27 cellular contexts compared by ENCODE assay signal in genomic region chr13:82436099-82436585, GRCh38.
"Had no signal": no experiment of that assay in that cellular context is flagged by ENCODE, and none has a peak within 500 bp of the region (broad histone marks: within the 10 kb centered on the region; RNA-seq: fewer than 3 reads in every experiment).

No MANE protein-coding gene starts in this region.

- H3K36me3 ChIP-seq: adrenal gland, esophagus squamous epithelium, gastroesophageal sphincter, heart right ventricle, WERI-Rb-1 had no signal

- DNase-seq: activated B cell treated with CpG ODN at 0.5 μM for 24 hours; activated CD4-positive, alpha-beta T cell treated with anti-CD3 and anti-CD28 coated beads for 48 hours; activated CD4-positive, alpha-beta T cell treated with anti-CD3 and anti-CD28 coated beads, Interleukin-2, amount 50 U/mL, for 1 hour; activated CD4-positive, alpha-beta T cell treated with anti-CD3 and anti-CD28 coated beads, Interleukin-2, amount 50 U/mL, for 48 hours; activated CD8-positive, alpha-beta memory T cell treated with anti-CD3 and anti-CD28 coated beads for 24 hours; activated CD8-positive, alpha-beta T cell treated with anti-CD3 and anti-CD28 coated beads for 36 hours; activated effector memory CD4-positive, alpha-beta T cell treated with anti-CD3 and anti-CD28 coated beads, Interleukin-2, amount 50 U/mL, for 16 hours; activated naive CD4-positive, alpha-beta T cell treated with anti-CD3 and anti-CD28 coated beads for 36 hours; activated naive CD8-positive, alpha-beta T cell treated with anti-CD3 and anti-CD28 coated beads for 36 hours; activated naive CD8-positive, alpha-beta T cell treated with anti-CD3 and anti-CD28 coated beads, Interleukin-2, amount 50 U/mL, for 24 hours; activated T-cell treated with anti-CD3 and anti-CD28 coated beads, Interleukin-2, amount 50 U/mL, for 4 hours; adrenal gland; amygdala; aorta; body of pancreas; caudate nucleus; effector CD8-positive, alpha-beta T cell; esophagus squamous epithelium; foreskin melanocyte; heart right ventricle; T1000; WERI-Rb-1 had no signal

- H3K27me3 ChIP-seq: adrenal gland, body of pancreas, esophagus squamous epithelium, gastroesophageal sphincter, heart right ventricle, hepatocyte had no signal

- H3K4me3 ChIP-seq: adrenal gland, body of pancreas, esophagus squamous epithelium, gastroesophageal sphincter, heart right ventricle, hepatocyte had no signal

- ATAC-seq: activated CD4-positive, CD25-positive, alpha-beta regulatory T cell treated with anti-CD3 and anti-CD28 coated beads, Interleukin-2, amount 50 U/mL, for 24 hours; activated CD8-positive, alpha-beta T cell treated with anti-CD3 and anti-CD28 coated beads for 36 hours; activated naive CD8-positive, alpha-beta T cell treated with anti-CD3 and anti-CD28 coated beads, Interleukin-2, amount 50 U/mL, for 24 hours; activated T-cell treated with anti-CD3 and anti-CD28 coated beads, Interleukin-2, amount 50 U/mL, for 4 hours; activated T-helper 17 cell treated with anti-CD3 and anti-CD28 coated beads, Interleukin-2, amount 50 U/mL, for 72 hours; body of pancreas; gastroesophageal sphincter; heart right ventricle had no signal

- H3K27ac ChIP-seq: adrenal gland, body of pancreas, epithelial cell of prostate, esophagus squamous epithelium, gastroesophageal sphincter, heart right ventricle, hepatocyte, WERI-Rb-1 had no signal

- H3K79me2 ChIP-seq: hepatocyte had no signal

- H2AFZ ChIP-seq: hepatocyte had no signal

- H3K4me1 ChIP-seq: adrenal gland, body of pancreas, esophagus squamous epithelium, gastroesophageal sphincter, heart right ventricle had no signal

- H3K9me3 ChIP-seq: adrenal gland, body of pancreas, esophagus squamous epithelium, gastroesophageal sphincter had no signal

- H3K4me2 ChIP-seq: hepatocyte had no signal
